ENCODE assay signal across 1 cellular context in the genomic region with DNA sequence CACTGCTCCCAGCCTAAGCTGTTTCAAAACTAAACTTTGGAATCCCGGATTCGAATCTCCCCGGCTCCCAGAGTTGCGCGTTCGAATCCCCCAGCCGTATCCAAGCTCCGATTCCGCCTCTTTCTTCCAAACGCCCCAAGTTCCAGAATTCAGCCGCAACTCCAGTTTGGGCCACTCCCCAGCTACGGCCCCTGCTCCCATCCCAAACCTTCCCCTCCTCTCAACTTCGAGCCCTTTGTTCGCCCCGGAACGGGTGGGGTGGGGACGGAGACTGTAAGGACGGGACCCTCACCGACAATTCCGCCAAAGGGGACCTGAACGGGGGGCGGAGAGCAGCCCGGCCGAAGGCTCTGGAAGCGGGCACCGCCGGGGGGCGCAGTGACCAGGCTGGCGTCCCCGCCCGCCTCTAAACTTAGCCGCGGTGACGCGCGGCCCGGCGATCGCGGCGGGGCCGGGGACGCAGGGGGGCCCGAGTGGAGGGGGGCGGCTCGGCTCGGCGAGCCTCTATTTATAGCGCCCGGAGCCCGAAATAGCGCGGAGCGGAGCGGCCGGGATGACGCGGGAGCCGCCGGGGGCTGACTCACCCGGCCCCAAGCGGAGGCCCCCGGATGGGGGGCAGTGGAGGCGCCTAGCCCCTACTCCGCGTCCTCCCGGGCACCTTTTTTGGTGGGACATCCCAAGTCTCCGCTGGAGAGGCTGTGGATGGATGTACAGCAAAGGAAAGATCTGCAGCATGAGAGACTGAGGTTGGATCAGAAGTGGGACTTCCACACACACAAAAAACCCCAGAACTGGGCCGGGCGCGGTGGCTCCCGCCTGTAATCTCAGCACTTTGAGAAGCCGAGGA.
TF ChIP-seq lines count a peak whose summit lies in the region.

No MANE protein-coding gene starts in this region.

TF ChIP-seq in HCT116, 20 proteins besides CTCF, POLR2A, EP300 and RAD21:
- TF ChIP-seq CBX3 (IDR thresholded peaks at IDR 0.05; ENCODE audit: low read depth) (peak; percentile 36; the same call in 1 of the 2 replicates), ZFX (IDR thresholded peaks at IDR 0.05) (peak; percentile 23; the same call in 1 of the 2 replicates)
- TF ChIP-seq, protein P1, sequence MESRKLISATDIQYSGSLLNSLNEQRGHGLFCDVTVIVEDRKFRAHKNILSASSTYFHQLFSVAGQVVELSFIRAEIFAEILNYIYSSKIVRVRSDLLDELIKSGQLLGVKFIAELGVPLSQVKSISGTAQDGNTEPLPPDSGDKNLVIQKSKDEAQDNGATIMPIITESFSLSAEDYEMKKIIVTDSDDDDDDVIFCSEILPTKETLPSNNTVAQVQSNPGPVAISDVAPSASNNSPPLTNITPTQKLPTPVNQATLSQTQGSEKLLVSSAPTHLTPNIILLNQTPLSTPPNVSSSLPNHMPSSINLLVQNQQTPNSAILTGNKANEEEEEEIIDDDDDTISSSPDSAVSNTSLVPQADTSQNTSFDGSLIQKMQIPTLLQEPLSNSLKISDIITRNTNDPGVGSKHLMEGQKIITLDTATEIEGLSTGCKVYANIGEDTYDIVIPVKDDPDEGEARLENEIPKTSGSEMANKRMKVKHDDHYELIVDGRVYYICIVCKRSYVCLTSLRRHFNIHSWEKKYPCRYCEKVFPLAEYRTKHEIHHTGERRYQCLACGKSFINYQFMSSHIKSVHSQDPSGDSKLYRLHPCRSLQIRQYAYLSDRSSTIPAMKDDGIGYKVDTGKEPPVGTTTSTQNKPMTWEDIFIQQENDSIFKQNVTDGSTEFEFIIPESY (IDR thresholded peaks at IDR 0.05; ENCODE audit: extremely low read depth, insufficient replicate concordance, low read length) = no peak
